ENCODE assay signal across 12 cellular contexts in genomic region chr13:25292301-25292700, GRCh38. TPM values are rescaled to one million over a fixed set of nuclear protein-coding genes. Genes with fewer than 3 reads are reported as not detected.
DNase-seq lines count a peak whose midpoint lies in the region; ATAC-seq, FAIRE-seq and TF ChIP-seq lines count a peak whose summit lies in the region.
"Had no signal": no experiment of that assay in that cellular context is flagged by ENCODE, and none has a peak within 500 bp of the region (broad histone marks: within the 10 kb centered on the region; RNA-seq: fewer than 3 reads in every experiment).

No MANE protein-coding gene starts in this region.

- H3K4me1 ChIP-seq in mammary epithelial cell (ENCODE audit: insufficient read depth, low read length) = peaks cover 3% of the 10 kb centered on the region
- H3K4me1 ChIP-seq in pancreas = no peaks in the 10 kb centered on the region

- DNase-seq in mammary epithelial cell (peak; percentile 25), MCF 10A (ENCODE audit: unreplicated experiment) (no peak), NCI-H69 (lab: John Stamatoyannopoulos, UW) (peak; percentile 22), brain microvascular endothelial cell (peak; percentile 40), pancreas (peak in 1 of 6 donors; percentile 14), frontal cortex (ENCODE audit: low spot score in 2 of 2) (no peak), putamen (ENCODE audit: low spot score) (no peak)

- H2AFZ ChIP-seq in mammary epithelial cell (ENCODE audit: low read depth, low read length) = peak overlapping the region; percentile 36

- no peak overlapping the region for H3K4me3 Mint-ChIP-seq in MCF 10A (ENCODE audit: unreplicated experiment)
- H3K4me3 Mint-ChIP-seq: CD8-positive, alpha-beta memory T cell; memory B cell had no signal

- H3K9ac ChIP-seq in mammary epithelial cell (ENCODE audit: insufficient read depth, low read length) = no peak overlapping the region

- CTCF ChIA-PET in mammary epithelial cell (lab: Charles Lee; ENCODE audit: low non-redundant PET) = interaction anchor here (0.7 kb wide), 1 partner anchor 468 kb away, joined by 5 read pairs; no protein-coding TSS in a partner anchor
- CTCF ChIA-PET in MCF 10A (lab: Yijun Ruan, JAX) = no interaction called here

- 29% methylated on average over 1 of the region's 1 CpG for WGBS in mammary epithelial cell (ENCODE audit: low coverage, missing lambda C conversion rate)
- 14 to 19% methylated on average over 1 of the region's 1 CpG for WGBS in pancreas, 2 donors

- no peaks in the 10 kb centered on the region for H4K20me1 ChIP-seq in mammary epithelial cell (ENCODE audit: insufficient read depth, low read length)

- H3K36me3 Mint-ChIP-seq in MCF 10A (ENCODE audit: insufficient read depth, unreplicated experiment) = peaks cover 3% of the 10 kb centered on the region
- H3K36me3 Mint-ChIP-seq: memory B cell had no signal

- H3K4me2 ChIP-seq in mammary epithelial cell (ENCODE audit: insufficient read depth, low read depth, low read length) = no peak overlapping the region

- H3K36me3 ChIP-seq in mammary epithelial cell (ENCODE audit: insufficient read depth, low read length) (no peaks in the 10 kb centered on the region), brain microvascular endothelial cell (replicated peaks) (no peaks in the 10 kb centered on the region), pancreas (no peaks in the 10 kb centered on the region)

- no peaks in the 10 kb centered on the region for H3K79me2 ChIP-seq in mammary epithelial cell (ENCODE audit: insufficient read depth, low read length)

- H3K27me3 Mint-ChIP-seq in MCF 10A (ENCODE audit: insufficient read depth, unreplicated experiment) = peaks cover 14% of the 10 kb centered on the region

- FAIRE-seq in pancreas (lab: Jason Lieb, UNC) (no peak), frontal cortex (lab: Jason Lieb, UNC) (no peak)
- FAIRE-seq: colon had no signal

- no peaks in the 10 kb centered on the region for H3K27me3 ChIP-seq in mammary epithelial cell (ENCODE audit: insufficient read depth, low read length)
- no peaks in the 10 kb centered on the region for H3K27me3 ChIP-seq in brain microvascular endothelial cell (replicated peaks)
- no peaks in the 10 kb centered on the region for H3K27me3 ChIP-seq in pancreas

- intact Hi-C loops in mammary epithelial cell (cut with micrococcal nuclease) = no loop called here
- intact Hi-C loops in MCF 10A (cut with micrococcal nuclease) = no loop called here
- intact Hi-C loops in pancreas (cut with DNase I) = no loop called here

- no peak overlapping the region for H3K27ac ChIP-seq in mammary epithelial cell (ENCODE audit: insufficient read depth, low read depth, low read length)
- H3K27ac ChIP-seq in brain microvascular endothelial cell = no peak overlapping the region
- H3K27ac ChIP-seq in pancreas = no peak overlapping the region

- no peaks in the 10 kb centered on the region for H3K4me1 Mint-ChIP-seq in MCF 10A (ENCODE audit: insufficient read depth, unreplicated experiment)

- H3K27ac Mint-ChIP-seq in MCF 10A (ENCODE audit: low read depth, unreplicated experiment) = no peak overlapping the region
- H3K27ac Mint-ChIP-seq: memory B cell had no signal

- in situ Hi-C loops in mammary epithelial cell (cut with MboI; ENCODE audit: low sequenced_read_pairs in 2 of 2) = no loop called here
- in situ Hi-C loops in brain microvascular endothelial cell (cut with HindIII; ENCODE audit: low pct_ligation_motif_present, low sequenced_read_pairs) = no loop called here

- POLR2A ChIA-PET in MCF 10A (lab: Yijun Ruan, JAX) = interaction anchor here (1.0 kb wide), 1 partner anchor 9 kb away, joined by 4 read pairs; the partner anchor contains the start of gene NUP58

- H3K9me3 ChIP-seq in mammary epithelial cell (replicated peaks; ENCODE audit: insufficient read depth, low read length) = no peaks in the 10 kb centered on the region
- no peaks in the 10 kb centered on the region for H3K9me3 ChIP-seq in pancreas

- TF ChIP-seq CTCF in mammary epithelial cell (conservative IDR thresholded peaks at IDR 0.05 in 1 of 2, IDR thresholded peaks at IDR 0.05 in 1 of 2; ENCODE audit: extremely low read depth in 1 of 2, insufficient read depth in 1 of 2, low read depth in 1 of 2, low read length in 2 of 2) (no peak), MCF 10A (IDR thresholded peaks at IDR 0.05; ENCODE audit: unreplicated experiment) (no peak), brain microvascular endothelial cell (IDR thresholded peaks at IDR 0.05; ENCODE audit: low read depth, low read length, missing control alignments) (no peak), pancreas (IDR thresholded peaks at IDR 0.05) (no peak)

- peak in 3 of 4 donors; percentile 23 to 62 (median 37) for ATAC-seq in pancreas
- ATAC-seq in HG02852 (IDR thresholded peaks at IDR 0.05; ENCODE audit: unreplicated experiment) = no peak
- ATAC-seq: activated CD4-positive, CD25-positive, alpha-beta regulatory T cell treated with anti-CD3 and anti-CD28 coated beads, Interleukin-2, amount 50 U/mL, for 24 hours had no signal

- H3K9me3 Mint-ChIP-seq in MCF 10A (ENCODE audit: unreplicated experiment) = no peaks in the 10 kb centered on the region
- H3K9me3 Mint-ChIP-seq: CD8-positive, alpha-beta memory T cell; memory B cell had no signal

- dilution Hi-C loops in mammary epithelial cell (cut with HindIII; ENCODE audit: low sequenced_read_pairs) = no loop called here

- BruUV-seq in mammary epithelial cell (replicated peaks; lab: Mats Ljungman, UMichigan) (no TSS peak), MCF 10A (replicated peaks; lab: Mats Ljungman, UMichigan) (no TSS peak)

- H3K4me3 ChIP-seq in mammary epithelial cell (replicated peaks in 1 of 3; ENCODE audit: insufficient read depth in 1 of 3, low read depth in 2 of 3, low read length in 3 of 3) (no peak overlapping the region), brain microvascular endothelial cell (ENCODE audit: low read depth, low read length) (no peak overlapping the region), pancreas (no peak overlapping the region)

RNA-seq across cellular contexts. Expression of gene MTMR6, which starts 5.0 kb away (rescaled TPM):
- total RNA-seq in mammary epithelial cell = 10 to 100 TPM; 19.1 to 27.8 TPM
- 9.2 TPM for polyA plus RNA-seq in mammary epithelial cell
- 11.3 TPM for polyA minus RNA-seq in mammary epithelial cell
- 21.0 and 21.5 TPM in 2 replicates for total RNA-seq in MCF 10A (2022)
- total RNA-seq in pancreas = 10 to 100 TPM in 1 of 6 donors, 1 to 10 TPM in 5; 6.4 to 11.2 (median 8.9) TPM
- 1 to 10 TPM; 3.2 to 6.9 TPM for polyA plus RNA-seq in pancreas
- total RNA-seq in frontal cortex = 42.4 TPM

RNA-seq across cellular contexts. Expression of gene NUP58, which starts 9.1 kb away (rescaled TPM):
- total RNA-seq in mammary epithelial cell = 10 to 100 TPM; 73.0 to 82.0 TPM
- polyA plus RNA-seq in mammary epithelial cell = 37.2 TPM
- 62.1 TPM for polyA minus RNA-seq in mammary epithelial cell
- total RNA-seq in MCF 10A (2022) = 106 and 116 TPM in 2 replicates
- total RNA-seq in pancreas = 10 to 100 TPM in 5 of 6 donors, 1 to 10 TPM in 1; 7.8 to 22.3 (median 15.2) TPM
- polyA plus RNA-seq in pancreas = 10 to 100 TPM in 1 of 2 donors, 1 to 10 TPM in 1; 6.1 to 11.4 TPM
- total RNA-seq in frontal cortex = 107 TPM

Comparison
In these comparisons a context has a peak if more than half of its experiments do, and no peak if none do; other contexts are left out.
1. DNase-seq: peak in mammary epithelial cell (single experiment), NCI-H69 (single experiment) and brain microvascular endothelial cell (single experiment); none in MCF 10A (single experiment), frontal cortex (0 of 2) and putamen (single experiment).